Comparison of ENCODE assay signal across 10 cellular contexts in the genomic region with DNA sequence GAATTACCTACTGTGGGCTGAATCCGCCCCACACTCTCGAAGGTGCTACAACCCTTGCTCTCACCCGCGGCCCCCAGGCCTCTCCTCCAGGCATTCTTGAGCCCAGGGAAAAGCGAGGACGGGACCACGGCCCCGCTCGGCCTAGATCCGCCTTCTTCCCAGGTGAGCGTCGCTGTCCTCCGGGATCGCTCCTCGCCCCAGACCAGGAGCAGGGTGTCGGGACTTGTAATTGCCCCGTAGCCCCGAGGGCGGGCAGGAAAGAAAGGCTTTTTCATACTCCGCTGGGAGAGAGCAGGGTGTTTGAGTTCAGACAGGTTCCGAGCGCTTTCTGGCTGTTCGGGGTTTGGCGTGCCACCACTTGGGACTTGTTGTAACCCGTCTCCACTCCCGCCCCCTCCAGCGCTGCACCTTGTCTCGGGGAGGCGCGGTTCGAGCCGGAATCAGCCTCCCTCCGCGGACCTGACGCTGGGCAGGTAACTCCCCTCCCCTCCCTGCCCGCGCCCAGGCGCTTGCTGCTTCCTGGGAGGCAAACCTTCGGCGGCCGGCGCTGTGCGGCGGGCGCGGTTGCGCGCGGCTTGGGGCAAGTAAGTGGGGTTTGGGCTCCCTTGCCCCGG. TPM values are rescaled to one million over a fixed set of nuclear protein-coding genes. Genes with fewer than 3 reads are reported as not detected.
DNase-seq lines count a peak whose midpoint lies in the region; ATAC-seq, FAIRE-seq and TF ChIP-seq lines count a peak whose summit lies in the region.
"Had no signal": no experiment of that assay in that cellular context is flagged by ENCODE, and none has a peak within 500 bp of the region (broad histone marks: within the 10 kb centered on the region; RNA-seq: fewer than 3 reads in every experiment).

FAM83B (plus strand) TSS at position 529 of the 614 bp plus-strand sequence. CDS start 23,476 bp downstream, outside the sequence.

- H3K27me3 ChIP-seq in HUES64 (ENCODE audit: insufficient read depth, low read length) (peaks cover 27% of the 10 kb centered on the region), bronchial epithelial cell (ENCODE audit: control insufficient read depth, insufficient read depth, low read length) (no peaks in the 10 kb centered on the region), suprapubic skin (peaks cover 11% of the 10 kb centered on the region), SK-N-SH (ENCODE audit: insufficient read depth) (peaks cover 22% of the 10 kb centered on the region)

- H2AFZ ChIP-seq in SK-N-SH (ENCODE audit: low read depth), result no peak within 1 kb of the TSS

- H3K4me3 Mint-ChIP-seq in naive thymus-derived CD8-positive, alpha-beta T cell, result no peak within 1 kb of the TSS
- H3K4me3 Mint-ChIP-seq in stimulated activated naive B cell treated with anti-CD40 and anti-IgM and Interleukin-4, amounts not matched to agents 10 μg/mL and 1 μg/mL and 100 μg/mL, for 72 hours, result no peak within 1 kb of the TSS
- H3K4me3 Mint-ChIP-seq: activated naive CD8-positive, alpha-beta T cell treated with anti-CD3 and anti-CD28 coated beads, Interleukin-2, amount 50 U/mL, for 24 hours had no signal

- H3K36me3 ChIP-seq in HUES64 (ENCODE audit: insufficient read depth, low read length) (no peaks in the 10 kb centered on the region), bronchial epithelial cell (ENCODE audit: control insufficient read depth, insufficient read depth, low read length) (peaks cover 2% of the 10 kb centered on the region), suprapubic skin (no peaks in the 10 kb centered on the region), SK-N-SH (replicated peaks in 1 of 2; ENCODE audit: control insufficient read depth in 1 of 2, insufficient read depth in 2 of 2, low read length in 1 of 2) (no peaks in the 10 kb centered on the region)

- no peaks in the 10 kb centered on the region for H3K79me2 ChIP-seq in SK-N-SH (ENCODE audit: insufficient read depth)

- no peak for TF ChIP-seq EP300 in suprapubic skin (IDR thresholded peaks at IDR 0.05)
- no peak for TF ChIP-seq EP300 in SK-N-SH (IDR thresholded peaks at IDR 0.05; ENCODE audit: borderline replicate concordance in 1 of 2, low read depth in 1 of 2, low read length in 1 of 2)

- under 1% methylated on average over 50 of the region's 50 CpGs for WGBS in HUES64
- WGBS in suprapubic skin, result 6% methylated on average over 21 of the region's 50 CpGs
- 6% methylated on average over 17 of the region's 50 CpGs for WGBS in SK-N-SH (ENCODE audit: low lambda C conversion rate)

- H3K9ac ChIP-seq in HUES64 (ENCODE audit: low read depth, low read length) (peak within 1 kb of the TSS; percentile 83), SK-N-SH (no peak within 1 kb of the TSS)

- 0 out of 2 replicates have a peak within 1 kb of the TSS, but pooled peaks have one; percentile 17 for H3K27ac ChIP-seq in HUES64 (ENCODE audit: low read depth, low read length)
- peak within 1 kb of the TSS; percentile 93 for H3K27ac ChIP-seq in suprapubic skin
- no peak within 1 kb of the TSS for H3K27ac ChIP-seq in substantia nigra (ENCODE audit: low read depth, low read length, poor library complexity, severe bottlenecking)
- H3K27ac ChIP-seq in SK-N-SH (ENCODE audit: low read depth in 2 of 2, low read length in 1 of 2), result no peak within 1 kb of the TSS

- no peak for FAIRE-seq in bronchial epithelial cell (lab: Jason Lieb, UNC)

- TF ChIP-seq POLR2A in suprapubic skin (IDR thresholded peaks at IDR 0.05), result no peak

- H3K27ac Mint-ChIP-seq in naive thymus-derived CD8-positive, alpha-beta T cell, result no peak within 1 kb of the TSS
- no peak within 1 kb of the TSS for H3K27ac Mint-ChIP-seq in stimulated activated naive B cell treated with anti-CD40 and anti-IgM and Interleukin-4, amounts not matched to agents 10 μg/mL and 1 μg/mL and 100 μg/mL, for 72 hours
- H3K27ac Mint-ChIP-seq: activated naive CD8-positive, alpha-beta T cell treated with anti-CD3 and anti-CD28 coated beads, Interleukin-2, amount 50 U/mL, for 24 hours had no signal

- no peak within 1 kb of the TSS for H3K4me2 ChIP-seq in SK-N-SH

- no peaks in the 10 kb centered on the region for H3K9me2 ChIP-seq in SK-N-SH

- TF ChIP-seq RAD21 in SK-N-SH (IDR thresholded peaks at IDR 0.05; ENCODE audit: low read length), result no peak

- H3K9me3 ChIP-seq in HUES64 (ENCODE audit: insufficient read depth, low read depth, low read length), result no peaks in the 10 kb centered on the region
- no peaks in the 10 kb centered on the region for H3K9me3 ChIP-seq in suprapubic skin
- no peaks in the 10 kb centered on the region for H3K9me3 ChIP-seq in SK-N-SH

- peaks cover 0 to 9% (median 0%) of the 10 kb centered on the region in 3 donors for H3K36me3 Mint-ChIP-seq in naive thymus-derived CD8-positive, alpha-beta T cell
- no peaks in the 10 kb centered on the region for H3K36me3 Mint-ChIP-seq in stimulated activated naive B cell treated with anti-CD40 and anti-IgM and Interleukin-4, amounts not matched to agents 10 μg/mL and 1 μg/mL and 100 μg/mL, for 72 hours

- H3K9me3 Mint-ChIP-seq in naive thymus-derived CD8-positive, alpha-beta T cell, result peaks cover 1 to 27% (median 8%) of the 10 kb centered on the region in 9 donors
- peaks cover 0 to 3% of the 10 kb centered on the region in 2 donors for H3K9me3 Mint-ChIP-seq in stimulated activated naive B cell treated with anti-CD40 and anti-IgM and Interleukin-4, amounts not matched to agents 10 μg/mL and 1 μg/mL and 100 μg/mL, for 72 hours

- ATAC-seq in naive thymus-derived CD8-positive, alpha-beta T cell, result no peak
- ATAC-seq in stimulated activated naive B cell treated with anti-CD40 and anti-IgM and Interleukin-4, amounts not matched to agents 10 μg/mL and 1 μg/mL and 100 μg/mL, for 72 hours (replicated peaks), result no peak
- ATAC-seq: activated naive CD8-positive, alpha-beta T cell treated with anti-CD3 and anti-CD28 coated beads, Interleukin-2, amount 50 U/mL, for 24 hours had no signal

- no peaks in the 10 kb centered on the region for H4K20me1 ChIP-seq in SK-N-SH (ENCODE audit: insufficient read depth)

- DNase-seq in bronchial epithelial cell (ENCODE audit: low read depth) (peak; percentile 96), kidney glomerular epithelial cell (lab: John Stamatoyannopoulos, UW) (peak; percentile 22), suprapubic skin (ENCODE audit: low spot score in 2 of 2) (peak; percentile 80 to 84), substantia nigra (lab: John Stamatoyannopoulos, UW) (no peak), SK-N-SH (no peak)
- no peak for DNase-seq in naive thymus-derived CD8-positive, alpha-beta T cell
- no peak for DNase-seq in stimulated activated naive B cell treated with anti-CD40 and anti-IgM and Interleukin-4, amounts not matched to agents 10 μg/mL and 1 μg/mL and 100 μg/mL, for 72 hours
- DNase-seq: activated naive CD8-positive, alpha-beta T cell treated with anti-CD3 and anti-CD28 coated beads, Interleukin-2, amount 50 U/mL, for 24 hours; NCI-H2227 treated with DMSO at 0.1 percent for 48 hours had no signal

- H3F3A ChIP-seq in SK-N-SH (replicated peaks; ENCODE audit: insufficient read depth), result no peaks in the 10 kb centered on the region

- CTCF ChIA-PET in SK-N-SH (lab: Yijun Ruan, JAX), result no interaction called here

- no peak for TF ChIP-seq CTCF in bronchial epithelial cell (IDR thresholded peaks at IDR 0.05; ENCODE audit: insufficient read depth, low read length, severe bottlenecking)
- no peak for TF ChIP-seq CTCF in suprapubic skin (IDR thresholded peaks at IDR 0.05)
- no peak for TF ChIP-seq CTCF in SK-N-SH (IDR thresholded peaks at IDR 0.05)

- H3K4me1 Mint-ChIP-seq in naive thymus-derived CD8-positive, alpha-beta T cell, result peaks cover 0 to 2% (median 0%) of the 10 kb centered on the region in 4 donors
- H3K4me1 Mint-ChIP-seq in stimulated activated naive B cell treated with anti-CD40 and anti-IgM and Interleukin-4, amounts not matched to agents 10 μg/mL and 1 μg/mL and 100 μg/mL, for 72 hours, result no peaks in the 10 kb centered on the region
- H3K4me1 Mint-ChIP-seq: activated naive CD8-positive, alpha-beta T cell treated with anti-CD3 and anti-CD28 coated beads, Interleukin-2, amount 50 U/mL, for 24 hours had no signal

- peaks cover 8% of the 10 kb centered on the region; the same call in 1 of the 2 replicates for H3K4me1 ChIP-seq in HUES64 (ENCODE audit: insufficient read depth, low read length)
- H3K4me1 ChIP-seq in suprapubic skin, result peaks cover 3% of the 10 kb centered on the region
- no peaks in the 10 kb centered on the region for H3K4me1 ChIP-seq in SK-N-SH (ENCODE audit: control insufficient read depth in 1 of 2, insufficient read depth in 2 of 2, low read depth in 1 of 2, low read length in 1 of 2)

- POLR2A ChIA-PET in naive thymus-derived CD8-positive, alpha-beta T cell (lab: Charles Lee), result no interaction called here
- POLR2A ChIA-PET in SK-N-SH (lab: Yijun Ruan, JAX), result no interaction called here

- H3K4me3 ChIP-seq in HUES64 (ENCODE audit: low read length), result peak within 1 kb of the TSS; percentile 84
- H3K4me3 ChIP-seq in bronchial epithelial cell (ENCODE audit: low read depth, low read length), result peak within 1 kb of the TSS; percentile 74
- peak within 1 kb of the TSS; percentile 60 for H3K4me3 ChIP-seq in suprapubic skin
- H3K4me3 ChIP-seq in SK-N-SH (ENCODE audit: low read depth in 2 of 2, low read length in 1 of 2), result no peak within 1 kb of the TSS

- peaks cover 12 to 50% (median 22%) of the 10 kb centered on the region in 5 donors for H3K27me3 Mint-ChIP-seq in naive thymus-derived CD8-positive, alpha-beta T cell
- H3K27me3 Mint-ChIP-seq in stimulated activated naive B cell treated with anti-CD40 and anti-IgM and Interleukin-4, amounts not matched to agents 10 μg/mL and 1 μg/mL and 100 μg/mL, for 72 hours, result peaks cover 27 to 35% of the 10 kb centered on the region in 2 donors

TF ChIP-seq in SK-N-SH, 30 proteins besides CTCF, POLR2A, EP300 and RAD21:
- TF ChIP-seq FOSL2 (IDR thresholded peaks at IDR 0.05; ENCODE audit: borderline replicate concordance, low read depth) (no peak), NFIC (IDR thresholded peaks at IDR 0.05; ENCODE audit: borderline replicate concordance) (no peak), GABPA (IDR thresholded peaks at IDR 0.05; ENCODE audit: low read depth) (no peak), RCOR1 (IDR thresholded peaks at IDR 0.05; ENCODE audit: low read length) (no peak), RXRA (IDR thresholded peaks at IDR 0.05; ENCODE audit: borderline replicate concordance, low read depth) (no peak), POLR2AphosphoS5 (IDR thresholded peaks at IDR 0.05; ENCODE audit: low read depth, low read length) (no peak), MEF2A (IDR thresholded peaks at IDR 0.05; ENCODE audit: borderline replicate concordance, low read depth) (no peak)
TF ChIP-seq in SK-N-SH: peak in this region for 0.

RNA-seq across cellular contexts. Expression of gene FAM83B, which starts in this region (rescaled TPM):
- polyA plus RNA-seq in HUES64 (2013, experiment 1 of 2), result 0.95 TPM
- 1.5 TPM for polyA plus RNA-seq in HUES64 (2013, experiment 2 of 2)
- 39.9 and 40.3 TPM in 2 replicates for total RNA-seq in bronchial epithelial cell
- total RNA-seq in suprapubic skin, result 100 to 1,000 TPM; 100 to 153 (median 125) TPM
- total RNA-seq in naive thymus-derived CD8-positive, alpha-beta T cell, result not detected
- not detected for polyA plus RNA-seq in naive thymus-derived CD8-positive, alpha-beta T cell
- not detected in 2 replicates for polyA plus RNA-seq in SK-N-SH (2012; rRNA removed)
- not detected in 2 replicates for polyA plus RNA-seq in SK-N-SH (2012; cell fraction: cytosol; rRNA removed)
- polyA plus RNA-seq in SK-N-SH (2012; cell fraction: nucleus; rRNA removed), result not detected in 2 replicates

Comparison
In these comparisons a context has a peak if more than half of its experiments do, and no peak if none do; other contexts are left out.
1. RNA of gene FAM83B (total RNA-seq): 100 to 153 TPM in suprapubic skin and 39.9 to 40.3 TPM in bronchial epithelial cell; not detected in naive thymus-derived CD8-positive, alpha-beta T cell; every median in the first group is over 10 times any median in the second.
2. H3K27ac ChIP-seq: peak in HUES64 (single experiment) and suprapubic skin (single experiment); none in substantia nigra (single experiment) and SK-N-SH (0 of 2).
3. H3K4me3 ChIP-seq: peak in HUES64 (single experiment), bronchial epithelial cell (single experiment) and suprapubic skin (single experiment); none in SK-N-SH (0 of 2).
4. DNase-seq: peak in bronchial epithelial cell (single experiment), kidney glomerular epithelial cell (single experiment) and suprapubic skin (2 of 2); none in substantia nigra (0 of 49), naive thymus-derived CD8-positive, alpha-beta T cell (0 of 10), stimulated activated naive B cell treated with anti-CD40 and anti-IgM and Interleukin-4, amounts not matched to agents 10 μg/mL and 1 μg/mL and 100 μg/mL, for 72 hours (single experiment) and SK-N-SH (single experiment).